In the genomic region with DNA sequence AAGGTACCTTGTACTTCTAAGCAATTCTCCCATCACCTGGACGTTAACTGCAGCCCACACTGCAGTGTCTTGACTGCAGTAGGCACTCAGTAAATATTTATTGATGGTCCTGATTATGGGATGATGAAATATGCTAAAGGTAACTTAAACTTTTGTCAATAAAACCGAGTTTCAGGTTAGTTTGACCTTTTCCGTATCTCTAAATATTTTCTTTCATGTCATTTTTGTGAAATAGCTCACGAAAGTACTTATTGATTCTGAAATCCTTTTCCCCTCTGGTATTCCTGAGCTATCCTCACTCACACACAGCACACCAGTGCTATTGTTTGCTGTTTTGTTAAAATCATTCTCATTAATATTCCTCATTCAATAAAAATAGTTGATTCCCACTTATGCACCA, we compare ENCODE assay signal across 1 cellular context.
TF ChIP-seq lines count a peak whose summit lies in the region.

No MANE protein-coding gene starts in this region.

TF ChIP-seq in liver, 16 proteins besides CTCF, POLR2A, EP300 and RAD21 (continued from another document):
- TF ChIP-seq, protein P1, sequence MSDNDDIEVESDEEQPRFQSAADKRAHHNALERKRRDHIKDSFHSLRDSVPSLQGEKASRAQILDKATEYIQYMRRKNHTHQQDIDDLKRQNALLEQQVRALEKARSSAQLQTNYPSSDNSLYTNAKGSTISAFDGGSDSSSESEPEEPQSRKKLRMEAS (IDR thresholded peaks at IDR 0.05) = peak; percentile 54
- peak; percentile 75 for TF ChIP-seq FOXA2 (IDR thresholded peaks at IDR 0.05)
- peak in 1 of 2 donors; percentile 76 for TF ChIP-seq JUND (IDR thresholded peaks at IDR 0.05)
- no peak for TF ChIP-seq EGR1 (IDR thresholded peaks at IDR 0.05; ENCODE audit: low read depth in 2 of 2)
- no peak for TF ChIP-seq HNF4G (IDR thresholded peaks at IDR 0.05)
